Comparison of ENCODE assay signal across 1 cellular context in genomic region chr11:77149716-77150392, GRCh38.
A peak's percentile ranks its signal among the peaks of the same experiment; 100 is the strongest.
TF ChIP-seq lines count a peak whose summit lies in the region.

No MANE protein-coding gene starts in this region.

TF ChIP-seq in H1, 55 proteins besides CTCF, POLR2A, EP300 and RAD21:
- TF ChIP-seq, protein P1, sequence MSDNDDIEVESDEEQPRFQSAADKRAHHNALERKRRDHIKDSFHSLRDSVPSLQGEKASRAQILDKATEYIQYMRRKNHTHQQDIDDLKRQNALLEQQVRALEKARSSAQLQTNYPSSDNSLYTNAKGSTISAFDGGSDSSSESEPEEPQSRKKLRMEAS (IDR thresholded peaks at IDR 0.05), result peak; percentile 39; the same call in 1 of the 2 replicates
- TF ChIP-seq, protein P2, sequence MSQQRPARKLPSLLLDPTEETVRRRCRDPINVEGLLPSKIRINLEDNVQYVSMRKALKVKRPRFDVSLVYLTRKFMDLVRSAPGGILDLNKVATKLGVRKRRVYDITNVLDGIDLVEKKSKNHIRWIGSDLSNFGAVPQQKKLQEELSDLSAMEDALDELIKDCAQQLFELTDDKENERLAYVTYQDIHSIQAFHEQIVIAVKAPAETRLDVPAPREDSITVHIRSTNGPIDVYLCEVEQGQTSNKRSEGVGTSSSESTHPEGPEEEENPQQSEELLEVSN (IDR thresholded peaks at IDR 0.05), result peak; percentile 65; the same call in 1 of the 2 replicates
- no peak for TF ChIP-seq RFX5 (IDR thresholded peaks at IDR 0.05; ENCODE audit: borderline replicate concordance, low read depth, low read length)
